Comparison of ENCODE assay signal across 9 cellular contexts in genomic region chr10:26215923-26216576, GRCh38. TPM values are rescaled to one million over a fixed set of nuclear protein-coding genes. Genes with fewer than 3 reads are reported as not detected.
DNase-seq lines count a peak whose midpoint lies in the region; FAIRE-seq and TF ChIP-seq lines count a peak whose summit lies in the region.
"Had no signal": no experiment of that assay in that cellular context is flagged by ENCODE, and none has a peak within 500 bp of the region (broad histone marks: within the 10 kb centered on the region; RNA-seq: fewer than 3 reads in every experiment).

No MANE protein-coding gene starts in this region.

- DNase-seq in NCI-H1105 treated with DMSO at 0.1 percent for 48 hours (lab: John Stamatoyannopoulos, UW) (peak; percentile 53), NCI-H1105 (lab: John Stamatoyannopoulos, UW) (no peak), SK-N-MC (ENCODE audit: low read depth, low spot score) (no peak), glomerular visceral epithelial cell (ENCODE audit: extremely low spot score) (peak; percentile 44), spleen (no peak), RCC 7860 (ENCODE audit: low spot score) (no peak), GM12892 (ENCODE audit: insufficient read length) (no peak)
- DNase-seq in central memory CD4-positive, alpha-beta T cell, result no peak

- intact Hi-C loops in spleen (cut with DNase I; ENCODE audit: low total_unique reads), result no loop called here

- no peak for TF ChIP-seq POLR2A in spleen (IDR thresholded peaks at IDR 0.05)
- no peak for TF ChIP-seq POLR2A in GM12892 (IDR thresholded peaks at IDR 0.05; ENCODE audit: low read depth, low read length)

- H3K36me3 ChIP-seq in SK-N-MC (ENCODE audit: insufficient read depth, low read length), result no peaks in the 10 kb centered on the region
- no peaks in the 10 kb centered on the region for H3K36me3 ChIP-seq in spleen

- WGBS in spleen, 5 donors, result 1 to 2% (median 2%) methylated on average over 45 to 57 of the region's 57 CpGs

- H3K9me3 ChIP-seq in SK-N-MC (ENCODE audit: low read depth, low read length) (no peaks in the 10 kb centered on the region), spleen (no peaks in the 10 kb centered on the region)

- H3K27me3 ChIP-seq in spleen (replicated peaks in 1 of 7), result peaks cover 19 to 100% (median 97%) of the 10 kb centered on the region in 7 donors

- H3K4me3 ChIP-seq in SK-N-MC (peak overlapping the region; percentile 65), spleen (peak overlapping the region in 7 of 8 donors; percentile 1 to 51 (median 20))

- no peak for FAIRE-seq in RCC 7860 (lab: Jason Lieb, UNC)
- no peak for FAIRE-seq in GM12892 (lab: Jason Lieb, UNC)
- FAIRE-seq: islet of Langerhans had no signal

- no peak for TF ChIP-seq CTCF in spleen (IDR thresholded peaks at IDR 0.05 in 8 of 11, conservative IDR thresholded peaks at IDR 0.05 in 3 of 11)

- peaks cover 19 to 43% (median 37%) of the 10 kb centered on the region in 6 donors for H3K4me1 ChIP-seq in spleen

- H3K27ac ChIP-seq in SK-N-MC, result no peak overlapping the region
- H3K27ac ChIP-seq in spleen, result no peak overlapping the region

- no peak overlapping the region for H3K9ac ChIP-seq in SK-N-MC (ENCODE audit: insufficient read length)

RNA-seq across cellular contexts. Expression of gene GAD2, which starts 0.5 kb away (rescaled TPM):
- total RNA-seq in spleen, result not detected
- polyA plus RNA-seq in spleen, result not detected
- not detected for polyA plus RNA-seq in GM12892 (2012; ENCODE audit: missing spikeins)

Comparison
In these comparisons a context has a peak if more than half of its experiments do, and no peak if none do; other contexts are left out.
1. DNase-seq: peak in NCI-H1105 treated with DMSO at 0.1 percent for 48 hours (single experiment) and glomerular visceral epithelial cell (single experiment); none in NCI-H1105 (single experiment), SK-N-MC (single experiment), spleen (single experiment), central memory CD4-positive, alpha-beta T cell (single experiment), RCC 7860 (single experiment) and GM12892 (single experiment).